In genomic region chr14:32400480-32400879, GRCh38 we compare ENCODE assay signal across 24 cellular contexts.
DNase-seq lines count a peak whose midpoint lies in the region; TF ChIP-seq lines count a peak whose summit lies in the region.
"Had no signal": no experiment of that assay in that cellular context is flagged by ENCODE, and none has a peak within 500 bp of the region (broad histone marks: within the 10 kb centered on the region; RNA-seq: fewer than 3 reads in every experiment).

No MANE protein-coding gene starts in this region.

- H3K4me3 ChIP-seq in BJ (ENCODE audit: low read depth, low read length), result no peak overlapping the region
- H3K4me3 ChIP-seq: lung, psoas muscle, skin epidermis had no signal

- no peaks in the 10 kb centered on the region for H3K36me3 Mint-ChIP-seq in HFFc6 (ENCODE audit: low read depth)
- H3K36me3 Mint-ChIP-seq: CD8-positive, alpha-beta T cell; stimulated activated effector memory CD8-positive, alpha-beta T cell treated with anti-CD3 and anti-CD28 coated beads, Interleukin-12 subunit alpha, Interleukin-12 subunit beta, amount 100 ng/mL, for 72 hours; WTC11 had no signal

- no peaks in the 10 kb centered on the region for H3K27me3 Mint-ChIP-seq in HFFc6 (ENCODE audit: insufficient read depth)

- peaks cover 73% of the 10 kb centered on the region for H3K4me1 Mint-ChIP-seq in HFFc6 (ENCODE audit: low read depth)
- H3K4me1 Mint-ChIP-seq: stimulated activated effector memory CD8-positive, alpha-beta T cell treated with anti-CD3 and anti-CD28 coated beads, Interleukin-12 subunit alpha, Interleukin-12 subunit beta, amount 100 ng/mL, for 72 hours had no signal

- H3K27ac ChIP-seq in VCaP, result peak overlapping the region; percentile 91
- H3K27ac ChIP-seq in caudate nucleus (ENCODE audit: low read depth, low read length), result no peak overlapping the region
- H3K27ac ChIP-seq: neutrophil, psoas muscle, skin epidermis had no signal

- peak overlapping the region; percentile 61 for H3K27ac Mint-ChIP-seq in HFFc6
- H3K27ac Mint-ChIP-seq: CD8-positive, alpha-beta T cell; stimulated activated effector memory CD8-positive, alpha-beta T cell treated with anti-CD3 and anti-CD28 coated beads, Interleukin-12 subunit alpha, Interleukin-12 subunit beta, amount 100 ng/mL, for 72 hours; WTC11 had no signal

- peak overlapping the region; percentile 29; the same call in 1 of the 2 replicates for H3K4me3 Mint-ChIP-seq in HFFc6
- H3K4me3 Mint-ChIP-seq: CD8-positive, alpha-beta T cell; stimulated activated effector memory CD8-positive, alpha-beta T cell treated with anti-CD3 and anti-CD28 coated beads, Interleukin-12 subunit alpha, Interleukin-12 subunit beta, amount 100 ng/mL, for 72 hours; WTC11 had no signal

- CTCF ChIA-PET in BJ (lab: Yijun Ruan, JAX), result interaction anchor here (1.4 to 1.8 kb wide), 2 partner anchors 10 to 14 kb away, joined by 5 read pairs; no protein-coding TSS in a partner anchor

- DNase-seq in BJ (ENCODE audit: low read depth) (peak; percentile 88), HFFc6 (peak; percentile 85), kidney tubule cell (ENCODE audit: low spot score) (peak; percentile 58), caudate nucleus (lab: John Stamatoyannopoulos, UW) (no peak), GM20000 (ENCODE audit: low spot score) (no peak), globus pallidus (ENCODE audit: low spot score) (no peak)
- DNase-seq in activated naive CD4-positive, alpha-beta T cell treated with Interleukin-2 at 50 U/mL for 16 hours, result no peak
- DNase-seq: activated CD4-positive, alpha-beta T cell treated with anti-CD3 and anti-CD28 coated beads, Interleukin-2, amount 50 U/mL, for 4 hours; activated effector memory CD4-positive, alpha-beta T cell treated with anti-CD3 and anti-CD28 coated beads, Interleukin-2, amount 50 U/mL, for 16 hours; CD8-positive, alpha-beta T cell; central memory CD4-positive, alpha-beta T cell; dermis blood vessel endothelial cell; islet precursor cell; MM.1S; NCI-H1436; NCI-H510A treated with DMSO at 0.1 percent for 48 hours; psoas muscle; stimulated activated CD4-positive, alpha-beta T cell treated with anti-CD3 and anti-CD28 coated beads, Interleukin-2, amount 100 ng/mL, for 24 hours had no signal

- POLR2A ChIA-PET in BJ (lab: Charles Lee), result no interaction called here

- H3K36me3 ChIP-seq in BJ (ENCODE audit: control insufficient read depth, insufficient read depth, low read length), result no peaks in the 10 kb centered on the region
- H3K36me3 ChIP-seq: neutrophil had no signal

- no peak for TF ChIP-seq CTCF in BJ (IDR thresholded peaks at IDR 0.05; ENCODE audit: insufficient read depth, low read depth, low read length)
- TF ChIP-seq CTCF in HFFc6 (IDR thresholded peaks at IDR 0.05), result no peak
- TF ChIP-seq CTCF in VCaP (conservative IDR thresholded peaks at IDR 0.05), result no peak
- no peak for TF ChIP-seq CTCF in GM20000 (IDR thresholded peaks at IDR 0.05; ENCODE audit: extremely low read depth, missing control alignments)

- no peaks in the 10 kb centered on the region for H3K9me3 Mint-ChIP-seq in HFFc6
- H3K9me3 Mint-ChIP-seq: CD8-positive, alpha-beta T cell; stimulated activated effector memory CD8-positive, alpha-beta T cell treated with anti-CD3 and anti-CD28 coated beads, Interleukin-12 subunit alpha, Interleukin-12 subunit beta, amount 100 ng/mL, for 72 hours; WTC11 had no signal

- 0 out of 2 replicates have a peak, but pooled peaks cover 2% of the 10 kb centered on the region for H3K27me3 ChIP-seq in BJ (ENCODE audit: control insufficient read depth, insufficient read depth, low read length)
- H3K27me3 ChIP-seq: neutrophil had no signal

Comparison
In these comparisons a context has a peak if more than half of its experiments do, and no peak if none do; other contexts are left out.
1. DNase-seq: peak in BJ (single experiment), HFFc6 (single experiment) and kidney tubule cell (single experiment); none in caudate nucleus (0 of 61), activated naive CD4-positive, alpha-beta T cell treated with Interleukin-2 at 50 U/mL for 16 hours (single experiment), GM20000 (single experiment) and globus pallidus (single experiment).